In the genomic region with DNA sequence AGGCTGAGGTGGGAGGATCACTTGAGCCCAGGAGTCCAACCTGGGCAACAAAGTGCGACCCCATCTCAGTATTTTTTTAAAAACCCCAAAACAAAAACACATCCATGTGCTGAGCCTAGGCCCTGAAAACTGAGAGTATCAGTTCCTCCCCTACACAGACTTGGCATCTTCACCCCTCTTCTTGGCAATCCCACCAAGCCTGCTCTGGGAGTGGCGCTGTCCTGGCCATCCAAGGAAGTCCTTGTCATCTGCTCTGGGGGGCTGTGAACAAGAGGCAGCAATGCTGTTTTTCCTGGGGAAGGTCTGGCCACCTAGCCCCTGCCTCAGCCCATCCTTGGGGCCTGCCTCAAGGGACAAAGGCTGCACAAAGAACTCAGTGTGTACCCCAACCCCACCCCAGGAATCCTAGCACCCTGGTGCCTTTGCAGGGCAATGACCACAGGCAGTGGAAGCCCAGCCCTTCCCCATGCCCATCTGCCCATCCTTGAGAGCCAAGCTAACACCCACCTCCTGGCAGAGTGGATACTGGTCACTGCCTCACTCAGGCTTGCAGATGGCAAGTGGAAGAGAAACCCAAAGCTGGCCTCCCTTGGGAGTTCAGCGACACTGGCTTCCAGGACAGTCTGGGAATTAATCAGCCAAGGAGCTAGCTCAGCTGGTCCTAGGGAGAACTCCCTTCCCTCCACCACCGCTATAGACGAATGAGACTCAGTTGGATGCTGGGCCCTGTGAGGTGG, we compare ENCODE assay signal across 16 cellular contexts. TPM values are rescaled to one million over a fixed set of nuclear protein-coding genes. Genes with fewer than 3 reads are reported as not detected.
DNase-seq lines count a peak whose midpoint lies in the region; TF ChIP-seq lines count a peak whose summit lies in the region.
"Had no signal": no experiment of that assay in that cellular context is flagged by ENCODE, and none has a peak within 500 bp of the region (broad histone marks: within the 10 kb centered on the region; RNA-seq: fewer than 3 reads in every experiment).

No MANE protein-coding gene starts in this region.

- CTCF ChIA-PET in A673 (lab: Charles Lee) (no interaction called here), PC-9 (lab: Charles Lee) (no interaction called here)

- intact Hi-C loops in A673 (cut with micrococcal nuclease; ENCODE audit: unreplicated experiment) = no loop called here
- intact Hi-C loops in PC-9 (cut with micrococcal nuclease; ENCODE audit: unreplicated experiment) = no loop called here

- no peak overlapping the region for H3K4me3 Mint-ChIP-seq in chondrocyte (ENCODE audit: unreplicated experiment)
- H3K4me3 Mint-ChIP-seq: CD14-positive monocyte; CD8-positive, alpha-beta T cell had no signal

- DNase-seq in A673 (ENCODE audit: low spot score) (peak; percentile 10), D341Med (ENCODE audit: low spot score) (peak; percentile 67), chondrocyte (ENCODE audit: low spot score) (peak; percentile 49), myocyte (ENCODE audit: low read depth) (peak; percentile 20), putamen (ENCODE audit: low spot score) (no peak), GM19240 (ENCODE audit: insufficient read length, low spot score) (no peak), NCI-H1048 (lab: John Stamatoyannopoulos, UW) (no peak), PC-9 (no peak)
- DNase-seq: Caco-2; CD8-positive, alpha-beta T cell; DMS153; EL; GDM1 had no signal

- no peaks in the 10 kb centered on the region for H3K9me3 Mint-ChIP-seq in chondrocyte (ENCODE audit: low read depth)
- H3K9me3 Mint-ChIP-seq: CD14-positive monocyte; CD8-positive, alpha-beta T cell had no signal

- H3K4me3 ChIP-seq in A673 (ENCODE audit: low read depth, low read length, poor library complexity, severe bottlenecking) (no peak overlapping the region), PC-9 (no peak overlapping the region)
- H3K4me3 ChIP-seq: A549, HAP-1 had no signal

- H3K27me3 ChIP-seq in A673 (replicated peaks; ENCODE audit: insufficient read depth, low read depth, low read length, poor library complexity) = no peaks in the 10 kb centered on the region
- H3K27me3 ChIP-seq in PC-9 (ENCODE audit: insufficient read depth, low read depth) = no peaks in the 10 kb centered on the region

- H3K4me1 ChIP-seq in A673 (ENCODE audit: insufficient read depth, low read length, poor library complexity, severe bottlenecking) (no peaks in the 10 kb centered on the region), PC-9 (replicated peaks; ENCODE audit: insufficient read depth) (no peaks in the 10 kb centered on the region)
- H3K4me1 ChIP-seq: A549, Caco-2, HAP-1 had no signal

- BruUV-seq in A673 (replicated peaks; lab: Mats Ljungman, UMichigan) (no TSS peak), PC-9 (replicated peaks; lab: Mats Ljungman, UMichigan) (no TSS peak)

- H3K9me3 ChIP-seq in A673 (ENCODE audit: low read depth, low read length, poor library complexity, severe bottlenecking) (no peaks in the 10 kb centered on the region), PC-9 (ENCODE audit: insufficient read depth, low read depth) (no peaks in the 10 kb centered on the region)
- H3K9me3 ChIP-seq: A549, Caco-2, HAP-1 had no signal

- H4K20me1 ChIP-seq in PC-9 (ENCODE audit: insufficient read depth) = no peaks in the 10 kb centered on the region

- H3K36me3 ChIP-seq in A673 (ENCODE audit: insufficient read depth, low read length, poor library complexity, severe bottlenecking) = peaks cover 22% of the 10 kb centered on the region
- H3K36me3 ChIP-seq in PC-9 (ENCODE audit: low read depth) = no peaks in the 10 kb centered on the region

- no peaks in the 10 kb centered on the region for H3K27me3 Mint-ChIP-seq in chondrocyte (ENCODE audit: low read depth)

- no peak overlapping the region for H3K27ac ChIP-seq in A673 (ENCODE audit: low read depth, low read length, poor library complexity, severe bottlenecking)
- H3K27ac ChIP-seq in PC-9 = no peak overlapping the region
- H3K27ac ChIP-seq: A549 had no signal

- no peaks in the 10 kb centered on the region for H3K4me1 Mint-ChIP-seq in chondrocyte (ENCODE audit: low read depth)
- H3K4me1 Mint-ChIP-seq: CD14-positive monocyte had no signal

- H3F3A ChIP-seq in PC-9 (ENCODE audit: insufficient read depth, low read depth) = no peaks in the 10 kb centered on the region

- POLR2A ChIA-PET in A673 (lab: Charles Lee; ENCODE audit: low non-redundant PET) = no interaction called here
- POLR2A ChIA-PET in PC-9 (lab: Charles Lee; ENCODE audit: unreplicated experiment) = no interaction called here

- H3K79me2 ChIP-seq in PC-9 (ENCODE audit: low read depth) = no peaks in the 10 kb centered on the region

- peaks cover 14% of the 10 kb centered on the region for H3K36me3 Mint-ChIP-seq in chondrocyte (ENCODE audit: low read depth)

- no peaks in the 10 kb centered on the region for H3K9me2 ChIP-seq in PC-9 (ENCODE audit: insufficient read depth)

- TF ChIP-seq CTCF in A673 (conservative IDR thresholded peaks at IDR 0.05; ENCODE audit: low read depth, low read length) = no peak
- no peak for TF ChIP-seq CTCF in chondrocyte (IDR thresholded peaks at IDR 0.05)
- TF ChIP-seq CTCF in PC-9 (conservative IDR thresholded peaks at IDR 0.05) = no peak

- H2AFZ ChIP-seq in PC-9 = no peak overlapping the region

- no peak overlapping the region for H3K4me2 ChIP-seq in PC-9
- H3K4me2 ChIP-seq: A549 had no signal

- H3K27ac Mint-ChIP-seq in chondrocyte (ENCODE audit: unreplicated experiment) = no peak overlapping the region
- H3K27ac Mint-ChIP-seq: CD8-positive, alpha-beta T cell had no signal

RNA-seq across cellular contexts. Expression of a gene that starts 14.8 kb away (rescaled TPM):
- total RNA-seq in A673 (2021) (22.6 and 25.1 TPM in 2 replicates), chondrocyte (14.4 to 22.4 TPM (median 16.3 TPM) in 3 replicates), myocyte (10.5 and 11.2 TPM in 2 replicates), PC-9 (2021) (17.6 and 20.4 TPM in 2 replicates)
- polyA plus RNA-seq in myocyte (2012) = 13.5 TPM

Comparison
In these comparisons a context has a peak if more than half of its experiments do, and no peak if none do; other contexts are left out.
1. DNase-seq: peak in A673 (single experiment), D341Med (single experiment), chondrocyte (single experiment) and myocyte (single experiment); none in putamen (single experiment), GM19240 (single experiment), NCI-H1048 (single experiment) and PC-9 (0 of 2).